In the genomic region with DNA sequence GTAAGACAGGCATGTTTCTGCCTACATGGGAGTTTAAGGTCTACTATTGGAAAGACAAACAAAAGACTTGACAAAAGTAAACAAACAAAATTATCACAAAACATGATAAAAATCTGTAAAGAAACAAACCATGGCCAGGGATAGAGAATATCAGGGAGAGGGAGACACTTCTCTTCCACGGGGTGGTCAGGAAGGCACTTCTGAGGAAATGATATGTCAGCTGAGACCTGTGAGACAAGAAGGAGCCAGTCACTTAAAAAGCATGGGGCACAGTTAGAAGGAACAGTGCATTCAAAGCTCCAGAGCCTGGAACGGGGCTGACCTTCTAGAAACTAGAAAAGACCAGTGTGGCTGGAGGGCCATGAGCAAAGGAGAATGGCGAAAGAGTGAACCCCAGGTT, we compare ENCODE assay signal across 29 cellular contexts.
"Had no signal": no experiment of that assay in that cellular context is flagged by ENCODE, and none has a peak within 500 bp of the region (broad histone marks: within the 10 kb centered on the region; RNA-seq: fewer than 3 reads in every experiment).

No MANE protein-coding gene starts in this region.

- H3K4me3 ChIP-seq: ascending aorta, cardiac muscle cell had no signal

- H3K27ac ChIP-seq: ascending aorta, cardiac muscle cell, VCaP had no signal

- DNase-seq: activated B cell treated with CpG ODN at 0.5 μM for 24 hours; activated CD4-positive, alpha-beta memory T cell treated with anti-CD3 and anti-CD28 coated beads for 36 hours; activated CD4-positive, alpha-beta T cell treated with anti-CD3 and anti-CD28 coated beads for 4 hours; activated CD4-positive, alpha-beta T cell treated with anti-CD3 and anti-CD28 coated beads, Interleukin-2, amount 10 ng/mL, durations not matched to agents 24 days and 14 days; activated CD4-positive, alpha-beta T cell treated with anti-CD3 and anti-CD28 coated beads, Interleukin-2, amount 50 U/mL, for 1 hour; activated CD4-positive, alpha-beta T cell treated with anti-CD3 and anti-CD28 coated beads, Interleukin-2, amount 50 U/mL, for 4 hours; activated CD4-positive, CD25-positive, alpha-beta regulatory T cell treated with anti-CD3 and anti-CD28 coated beads, Interleukin-2, amount 50 U/mL, for 72 hours; activated CD8-positive, alpha-beta memory T cell treated with anti-CD3 and anti-CD28 coated beads, Interleukin-2, amount 50 U/mL, for 4 hours; activated CD8-positive, alpha-beta T cell treated with anti-CD3 and anti-CD28 coated beads for 36 hours; activated effector memory CD4-positive, alpha-beta T cell treated with Interleukin-2 at 50 U/mL for 16 hours; activated gamma-delta T cell; activated naive CD4-positive, alpha-beta T cell treated with anti-CD3 and anti-CD28 coated beads, Interleukin-2, amount 50 U/mL, for 16 hours; activated naive CD4-positive, alpha-beta T cell treated with Interleukin-2 at 50 U/mL for 16 hours; activated naive CD8-positive, alpha-beta T cell treated with anti-CD3 and anti-CD28 coated beads, Interleukin-2, amount 10 ng/mL, durations not matched to agents 7 days and 5 days; activated naive CD8-positive, alpha-beta T cell treated with anti-CD3 and anti-CD28 coated beads, Interleukin-2, amount 50 U/mL, for 24 hours; activated T-cell treated with anti-CD3 and anti-CD28 coated beads for 4 hours; activated T-cell treated with anti-CD3 and anti-CD28 coated beads, Interleukin-2, amount 50 U/mL, for 1 hour; activated T-cell treated with anti-CD3 and anti-CD28 coated beads, Interleukin-2, amount 50 U/mL, for 4 hours; amygdala; anterior cingulate cortex; caudate nucleus; cerebellar nuclear complex; T-helper 2 cell; T-helper 9 cell had no signal

- FAIRE-seq: bronchial epithelial cell, TTC549 had no signal

- H3K27me3 ChIP-seq: ascending aorta, cardiac muscle cell had no signal

- H3K36me3 ChIP-seq: ascending aorta, cardiac muscle cell had no signal

- H3K9me3 ChIP-seq: ascending aorta had no signal

- ATAC-seq: activated CD8-positive, alpha-beta T cell treated with anti-CD3 and anti-CD28 coated beads for 36 hours; activated naive CD8-positive, alpha-beta T cell treated with anti-CD3 and anti-CD28 coated beads, Interleukin-2, amount 50 U/mL, for 24 hours; activated T-cell treated with anti-CD3 and anti-CD28 coated beads, Interleukin-2, amount 50 U/mL, for 4 hours had no signal
